ENCODE assay signal across 16 cellular contexts in the genomic region with DNA sequence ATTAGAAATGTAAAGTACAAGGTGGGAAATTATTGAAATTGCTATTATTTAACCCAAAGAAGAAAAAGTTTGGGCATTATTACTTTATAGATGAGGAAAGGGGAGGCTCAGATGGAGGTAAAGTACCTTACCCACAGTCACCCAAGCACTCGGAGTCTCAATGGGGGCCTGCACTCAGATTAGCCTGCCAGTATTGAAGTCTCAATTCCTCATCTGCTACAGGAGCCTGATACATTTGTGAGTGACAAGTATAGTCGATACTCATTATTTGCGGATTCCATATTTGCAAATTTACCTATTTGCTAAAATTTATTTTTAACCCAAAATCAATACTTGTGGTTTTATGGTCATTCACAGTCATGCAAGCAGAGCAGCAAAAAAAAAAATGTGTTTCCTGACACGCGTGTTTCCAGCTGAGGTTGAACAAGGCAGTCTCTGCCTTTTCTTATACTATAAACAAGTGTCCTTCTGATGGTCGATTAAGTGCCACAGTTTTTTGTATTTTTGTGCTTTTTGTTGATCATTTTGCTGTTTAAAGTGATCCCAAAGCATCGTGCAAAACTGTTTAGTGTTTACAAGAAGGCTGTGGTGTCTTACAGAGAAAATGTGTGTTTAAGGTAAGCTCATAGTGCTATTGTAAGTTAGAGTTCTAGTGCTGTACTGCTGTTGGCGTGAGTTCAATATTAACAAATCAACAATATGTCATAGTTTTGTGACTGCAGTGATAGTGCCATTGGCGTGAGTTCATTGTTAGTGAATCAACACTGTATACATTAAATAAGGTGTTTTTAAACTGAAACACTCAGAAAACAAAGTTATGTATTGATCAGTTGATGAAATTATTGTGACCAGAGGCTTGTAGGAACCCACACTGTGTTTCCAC. TPM values are rescaled to one million over a fixed set of nuclear protein-coding genes. Genes with fewer than 3 reads are reported as not detected.
"Had no signal": no experiment of that assay in that cellular context is flagged by ENCODE, and none has a peak within 500 bp of the region (broad histone marks: within the 10 kb centered on the region; RNA-seq: fewer than 3 reads in every experiment).

No MANE protein-coding gene starts in this region.

- H3K36me3 Mint-ChIP-seq: activated CD4-positive, alpha-beta memory T cell treated with anti-CD3 and anti-CD28 coated beads for 36 hours; activated naive CD8-positive, alpha-beta T cell treated with anti-CD3 and anti-CD28 coated beads, Interleukin-2, amount 10 ng/mL, durations not matched to agents 7 days and 5 days; mesothelial cell of epicardium; naive B cell; stimulated activated naive B cell treated with anti-CD40 and anti-IgM and Interleukin-4, amounts not matched to agents 10 μg/mL and 1 μg/mL and 100 μg/mL, for 72 hours had no signal

- ATAC-seq: activated T-cell treated with anti-CD3 and anti-CD28 coated beads, Interleukin-2, amount 50 U/mL, for 72 hours; lower lobe of right lung; right cardiac atrium; stimulated activated naive B cell treated with anti-CD40 and anti-IgM and Interleukin-4, amounts not matched to agents 10 μg/mL and 1 μg/mL and 100 μg/mL, for 72 hours had no signal

- H3K4me3 ChIP-seq: lower lobe of right lung, smooth muscle cell, suprapubic skin had no signal

- H3K9me3 ChIP-seq: lower lobe of right lung, suprapubic skin had no signal

- H3K4me1 Mint-ChIP-seq: activated naive CD8-positive, alpha-beta T cell treated with anti-CD3 and anti-CD28 coated beads, Interleukin-2, amount 10 ng/mL, durations not matched to agents 7 days and 5 days; naive B cell; stimulated activated naive B cell treated with anti-CD40 and anti-IgM and Interleukin-4, amounts not matched to agents 10 μg/mL and 1 μg/mL and 100 μg/mL, for 72 hours had no signal

- H3K4me3 Mint-ChIP-seq: activated CD4-positive, alpha-beta memory T cell treated with anti-CD3 and anti-CD28 coated beads for 36 hours; activated naive CD8-positive, alpha-beta T cell treated with anti-CD3 and anti-CD28 coated beads, Interleukin-2, amount 10 ng/mL, durations not matched to agents 7 days and 5 days; activated T-cell treated with anti-CD3 and anti-CD28 coated beads, Interleukin-2, amount 50 U/mL, for 72 hours; mesothelial cell of epicardium; naive B cell; stimulated activated naive B cell treated with anti-CD40 and anti-IgM and Interleukin-4, amounts not matched to agents 10 μg/mL and 1 μg/mL and 100 μg/mL, for 72 hours had no signal

- H3K27me3 ChIP-seq: suprapubic skin had no signal

- H3K9me3 Mint-ChIP-seq: activated CD4-positive, alpha-beta memory T cell treated with anti-CD3 and anti-CD28 coated beads for 36 hours; activated naive CD8-positive, alpha-beta T cell treated with anti-CD3 and anti-CD28 coated beads, Interleukin-2, amount 10 ng/mL, durations not matched to agents 7 days and 5 days; mesothelial cell of epicardium; stimulated activated naive B cell treated with anti-CD40 and anti-IgM and Interleukin-4, amounts not matched to agents 10 μg/mL and 1 μg/mL and 100 μg/mL, for 72 hours had no signal

- H3K27ac Mint-ChIP-seq: activated CD4-positive, alpha-beta memory T cell treated with anti-CD3 and anti-CD28 coated beads for 36 hours; activated naive CD8-positive, alpha-beta T cell treated with anti-CD3 and anti-CD28 coated beads, Interleukin-2, amount 10 ng/mL, durations not matched to agents 7 days and 5 days; activated T-cell treated with anti-CD3 and anti-CD28 coated beads, Interleukin-2, amount 50 U/mL, for 72 hours; mesothelial cell of epicardium; naive B cell; stimulated activated naive B cell treated with anti-CD40 and anti-IgM and Interleukin-4, amounts not matched to agents 10 μg/mL and 1 μg/mL and 100 μg/mL, for 72 hours had no signal

- H3K4me1 ChIP-seq: lower lobe of right lung, suprapubic skin had no signal

- DNase-seq: activated CD4-positive, alpha-beta memory T cell treated with anti-CD3 and anti-CD28 coated beads for 36 hours; activated CD4-positive, alpha-beta T cell treated with anti-CD3 and anti-CD28 coated beads for 1 hour; activated naive CD8-positive, alpha-beta T cell treated with anti-CD3 and anti-CD28 coated beads, Interleukin-2, amount 10 ng/mL, durations not matched to agents 7 days and 5 days; activated T-cell treated with anti-CD3 and anti-CD28 coated beads, Interleukin-2, amount 50 U/mL, for 72 hours; anterior cingulate cortex; dermis blood vessel endothelial cell; erythroblast; hypothalamus; lower lobe of right lung; naive B cell; posterior cingulate gyrus; right cardiac atrium; stimulated activated naive B cell treated with anti-CD40 and anti-IgM and Interleukin-4, amounts not matched to agents 10 μg/mL and 1 μg/mL and 100 μg/mL, for 72 hours had no signal

- H3K36me3 ChIP-seq: lower lobe of right lung, suprapubic skin had no signal

- H3K27ac ChIP-seq: lower lobe of right lung, suprapubic skin had no signal

RNA-seq across cellular contexts. Expression of gene ARHGEF26, which starts 48.0 kb away (rescaled TPM):
- total RNA-seq: activated naive CD8-positive, alpha-beta T cell treated with anti-CD3 and anti-CD28 coated beads, Interleukin-2, amount 10 ng/mL, durations not matched to agents 7 days and 5 days had no signal
